Comparison of ENCODE assay signal across 18 cellular contexts in the genomic region with DNA sequence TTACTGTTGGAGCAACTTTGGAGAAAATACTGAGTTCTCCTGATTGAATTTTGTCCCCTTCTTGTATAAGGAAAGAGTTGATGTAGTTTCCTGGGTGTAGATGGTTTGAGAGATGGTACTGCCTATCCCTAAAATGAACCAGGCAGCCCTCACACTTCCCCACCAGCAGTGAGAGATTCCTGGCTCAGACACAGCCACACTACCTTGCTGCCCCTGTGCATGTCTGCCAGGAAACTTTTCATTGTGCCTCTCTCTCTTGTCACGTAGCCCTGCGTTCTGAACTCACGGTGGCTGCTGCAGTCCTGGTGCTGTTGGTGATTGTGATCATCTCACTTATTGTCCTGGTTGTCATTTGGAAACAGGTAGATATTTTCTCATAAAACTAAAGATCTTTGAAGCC.
"Had no signal": no experiment of that assay in that cellular context is flagged by ENCODE, and none has a peak within 500 bp of the region (broad histone marks: within the 10 kb centered on the region; RNA-seq: fewer than 3 reads in every experiment).

No MANE protein-coding gene starts in this region.

- H3K27ac ChIP-seq: gastrocnemius medialis, hepatocyte, left lung, lower lobe of right lung, parathyroid adenoma, sigmoid colon, testis, tibial artery had no signal

- H3K36me3 ChIP-seq: gastrocnemius medialis, left lung, sigmoid colon had no signal

- H3K9me3 ChIP-seq: gastrocnemius medialis, left lung, lower lobe of right lung, sigmoid colon, testis, tibial artery had no signal

- H2AFZ ChIP-seq: hepatocyte, parathyroid adenoma had no signal

- H3K4me3 ChIP-seq: coronary artery, gastrocnemius medialis, hepatocyte, left lung, lower lobe of right lung, sigmoid colon, testis, tibial artery had no signal

- H3K4me2 ChIP-seq: hepatocyte had no signal

- H3K27me3 ChIP-seq: gastrocnemius medialis, hepatocyte, left lung, testis, tibial artery had no signal

- H3K9ac ChIP-seq: parathyroid adenoma had no signal

- H3K4me1 ChIP-seq: parathyroid adenoma, sigmoid colon, testis had no signal

- ATAC-seq: gastrocnemius medialis; left lung; lower lobe of right lung; natural killer cell; stimulated activated memory B cell treated with anti-CD40 and anti-IgM and Interleukin-4, amounts not matched to agents 10 μg/mL and 1 μg/mL and 100 μg/mL, for 72 hours; stimulated activated naive CD8-positive, alpha-beta T cell treated with anti-CD3 and anti-CD28 coated beads, Interleukin-15, Interleukin-2, amounts not matched to agents 100 U/mL and 50 U/mL, for 24 hours had no signal

- DNase-seq: gastrocnemius medialis; head of caudate nucleus; kidney; left lung; lower lobe of right lung; natural killer cell; occipital lobe; sigmoid colon; stimulated activated CD4-positive, alpha-beta T cell treated with anti-CD3 and anti-CD28 coated beads, Interleukin-2, amount 100 ng/mL, for 24 hours; stimulated activated CD4-positive, alpha-beta T cell treated with anti-CD3 and anti-CD28 coated beads, Interleukin-4, amount 100 ng/mL, for 24 hours; stimulated activated naive CD8-positive, alpha-beta T cell treated with anti-CD3 and anti-CD28 coated beads, Interleukin-15, Interleukin-2, amounts not matched to agents 100 U/mL and 50 U/mL, for 24 hours; substantia nigra; testis; tibial artery had no signal
